Comparison of ENCODE assay signal across 24 cellular contexts in genomic region chr13:51175639-51176038, GRCh38. TPM values are rescaled to one million over a fixed set of nuclear protein-coding genes. Genes with fewer than 3 reads are reported as not detected.
"Had no signal": no experiment of that assay in that cellular context is flagged by ENCODE, and none has a peak within 500 bp of the region (broad histone marks: within the 10 kb centered on the region; RNA-seq: fewer than 3 reads in every experiment).

No MANE protein-coding gene starts in this region.

- H3K4me1 ChIP-seq: foreskin keratinocyte, gastroesophageal sphincter, heart left ventricle, parathyroid adenoma, right lobe of liver, tibial nerve, upper lobe of right lung, uterus had no signal

- ATAC-seq: esophagus mucosa; foreskin keratinocyte; gastroesophageal sphincter; heart left ventricle; mucosa of descending colon; natural killer cell treated with Interleukin-12 subunit alpha and Interleukin-12 subunit beta and Interleukin-15 and Interleukin-18, amount 100 ng/mL, for 72 hours; right lobe of liver; stimulated activated naive B cell treated with anti-CD40 and anti-IgM and Interleukin-4, amounts not matched to agents 10 μg/mL and 1 μg/mL and 100 μg/mL, for 72 hours; upper lobe of right lung had no signal

- H3K4me2 ChIP-seq: hepatocyte, neural progenitor cell had no signal

- H3K9me3 ChIP-seq: gastroesophageal sphincter, heart left ventricle, mucosa of descending colon, right lobe of liver, thoracic aorta, tibial nerve, upper lobe of right lung, uterus had no signal

- H3K27ac ChIP-seq: epithelial cell of prostate, foreskin keratinocyte, gastroesophageal sphincter, heart left ventricle, hepatocyte, neural progenitor cell, parathyroid adenoma, right lobe of liver, thoracic aorta, tibial nerve, upper lobe of right lung, uterus had no signal

- H3K79me2 ChIP-seq: hepatocyte, parathyroid adenoma had no signal

- FAIRE-seq: keratinocyte, small intestine had no signal

- H2AFZ ChIP-seq: hepatocyte, neural progenitor cell, parathyroid adenoma had no signal

- H3K27me3 ChIP-seq: gastroesophageal sphincter, right lobe of liver, tibial nerve, upper lobe of right lung, uterus had no signal

- H3K9ac ChIP-seq: neural progenitor cell, parathyroid adenoma had no signal

- H3K36me3 ChIP-seq: gastroesophageal sphincter, heart left ventricle, neural progenitor cell, right lobe of liver, thoracic aorta, tibial nerve, upper lobe of right lung, uterus had no signal

- DNase-seq: cortex of kidney; effector CD4-positive, alpha-beta T cell; foreskin keratinocyte; heart left ventricle; mucosa of descending colon; naive B cell; right lobe of liver; small intestine; stimulated activated CD4-positive, alpha-beta T cell treated with anti-CD3 and anti-CD28 coated beads, Interleukin-15, amount 100 ng/mL, for 24 hours; stimulated activated CD4-positive, alpha-beta T cell treated with anti-CD3 and anti-CD28 coated beads, Interleukin-2, amount 100 ng/mL, for 48 hours; stimulated activated naive B cell treated with anti-CD40 and anti-IgM and Interleukin-4, amounts not matched to agents 10 μg/mL and 1 μg/mL and 100 μg/mL, for 72 hours; upper lobe of right lung; uterus had no signal

- H3K4me3 ChIP-seq: gastroesophageal sphincter, heart left ventricle, hepatocyte, lung, mucosa of descending colon, neural progenitor cell, right lobe of liver, thoracic aorta, tibial nerve, upper lobe of right lung, uterus had no signal

RNA-seq across cellular contexts. Expression of gene FAM124A, which starts 46.6 kb away (rescaled TPM):
- total RNA-seq: natural killer cell treated with Interleukin-12 subunit alpha and Interleukin-12 subunit beta and Interleukin-15 and Interleukin-18, amount 100 ng/mL, for 72 hours had no signal
